In the genomic region with DNA sequence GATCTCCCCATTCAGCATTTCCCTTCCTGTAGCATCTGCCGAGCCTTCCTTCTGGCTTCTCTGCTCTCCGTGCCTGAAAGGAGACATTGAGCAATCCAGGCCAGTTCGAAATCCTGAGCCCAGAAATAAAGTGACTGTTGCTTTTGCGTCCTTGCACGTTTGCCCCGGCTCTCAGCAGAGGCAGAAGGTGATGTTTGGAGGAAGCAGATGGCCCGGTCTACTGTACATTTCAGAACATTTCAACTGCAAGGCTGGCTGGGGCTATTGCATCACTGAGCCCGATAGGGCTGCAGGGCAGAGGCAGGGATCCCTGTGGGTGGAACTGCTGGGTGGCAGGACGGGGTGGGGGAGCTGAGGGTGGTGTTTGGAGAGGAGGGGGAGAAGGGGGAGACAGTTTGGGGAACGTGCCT, we compare ENCODE assay signal across 1 cellular context.
TF ChIP-seq lines count a peak whose summit lies in the region.

No MANE protein-coding gene starts in this region.

TF ChIP-seq in IMR-90, 13 proteins besides CTCF, POLR2A, EP300 and RAD21:
- TF ChIP-seq RCOR1 (IDR thresholded peaks at IDR 0.05; ENCODE audit: insufficient replicate concordance, low read length) (no peak), CEBPB (IDR thresholded peaks at IDR 0.05; ENCODE audit: low read depth, low read length) (peak; percentile 63), SMC3 (IDR thresholded peaks at IDR 0.05; ENCODE audit: low read depth, low read length) (no peak), MAFK (IDR thresholded peaks at IDR 0.05; ENCODE audit: low read depth, low read length) (no peak), FOS (IDR thresholded peaks at IDR 0.05; ENCODE audit: low read depth, low read length) (no peak)
